9 cellular contexts compared by ENCODE assay signal in the genomic region with DNA sequence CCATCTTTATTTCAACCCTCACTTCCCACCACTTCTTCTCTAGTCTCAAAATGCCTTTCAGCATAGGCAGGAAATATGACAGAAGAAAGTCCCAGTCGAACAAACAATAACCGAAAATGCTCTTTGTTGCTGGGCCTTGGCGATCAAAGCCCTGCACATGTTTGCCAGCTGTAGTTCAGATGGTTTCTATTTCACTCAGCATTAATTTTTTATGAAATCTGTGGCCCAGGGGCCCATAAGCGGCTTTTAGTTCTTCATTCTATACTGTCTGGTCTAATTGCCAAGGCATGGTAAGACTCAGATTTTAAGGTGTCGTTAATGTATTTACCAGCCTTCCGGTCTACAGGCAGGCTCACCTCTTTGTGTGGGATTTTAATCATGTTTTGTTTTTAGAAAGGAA. TPM values are rescaled to one million over a fixed set of nuclear protein-coding genes. Genes with fewer than 3 reads are reported as not detected.
DNase-seq lines count a peak whose midpoint lies in the region; ATAC-seq and TF ChIP-seq lines count a peak whose summit lies in the region.
"Had no signal": no experiment of that assay in that cellular context is flagged by ENCODE, and none has a peak within 500 bp of the region (broad histone marks: within the 10 kb centered on the region; RNA-seq: fewer than 3 reads in every experiment).

No MANE protein-coding gene starts in this region.

- intact Hi-C loops in breast epithelium (cut with DNase I; ENCODE audit: low total_unique reads) = no loop called here

- peak overlapping the region; percentile 34 for H3K27ac ChIP-seq in muscle layer of colon (ENCODE audit: low read depth, low read length)
- H3K27ac ChIP-seq in breast epithelium = peak overlapping the region in 1 of 2 donors; percentile 43

- ATAC-seq in GM18511 (IDR thresholded peaks at IDR 0.05; ENCODE audit: unreplicated experiment) (peak; percentile 83), GM21737 (IDR thresholded peaks at IDR 0.05; ENCODE audit: unreplicated experiment) (peak; percentile 66), HG03565 (IDR thresholded peaks at IDR 0.05; ENCODE audit: unreplicated experiment) (peak; percentile 38)

- TF ChIP-seq POLR2A in breast epithelium (IDR thresholded peaks at IDR 0.05) = no peak

- H3K4me3 ChIP-seq in muscle layer of colon (ENCODE audit: low read depth in 1 of 2, low read length in 2 of 2) (no peak overlapping the region), breast epithelium (no peak overlapping the region)

- DNase-seq in NCI-H446 treated with DMSO at 0.1 percent for 48 hours (lab: John Stamatoyannopoulos, UW) (no peak), breast epithelium (ENCODE audit: low spot score in 2 of 2) (no peak), DMS79 (lab: John Stamatoyannopoulos, UW) (no peak), GOT3 (lab: John Stamatoyannopoulos, UW) (no peak)
- DNase-seq: NCI-H1417 treated with DMSO at 0.1 percent for 48 hours had no signal

- no peaks in the 10 kb centered on the region for H3K36me3 ChIP-seq in muscle layer of colon (ENCODE audit: insufficient read depth, low read length)
- no peaks in the 10 kb centered on the region for H3K36me3 ChIP-seq in breast epithelium

- TF ChIP-seq CTCF in breast epithelium (IDR thresholded peaks at IDR 0.05) = no peak

- H3K9ac ChIP-seq in muscle layer of colon (ENCODE audit: low read length) = no peak overlapping the region

- H3K9me3 ChIP-seq in muscle layer of colon (ENCODE audit: low read length) (no peaks in the 10 kb centered on the region), breast epithelium (no peaks in the 10 kb centered on the region)

- H3K4me1 ChIP-seq in muscle layer of colon (ENCODE audit: insufficient read depth, low read length) = no peaks in the 10 kb centered on the region
- H3K4me1 ChIP-seq in breast epithelium = no peaks in the 10 kb centered on the region

- H3K27me3 ChIP-seq in muscle layer of colon (ENCODE audit: control insufficient read depth in 1 of 2, insufficient read depth in 2 of 2, low read length in 2 of 2) (no peaks in the 10 kb centered on the region), breast epithelium (no peaks in the 10 kb centered on the region)

RNA-seq across cellular contexts. Expression of a gene that starts 10.9 kb away (rescaled TPM):
- 100 to 1,000 TPM in 1 of 3 donors, 10 to 100 TPM in 2; 45.6 to 357 (median 53.3) TPM for total RNA-seq in breast epithelium
